In genomic region chr16:73071131-73071940, GRCh38 we compare ENCODE assay signal across 8 cellular contexts. TPM values are rescaled to one million over a fixed set of nuclear protein-coding genes. Genes with fewer than 3 reads are reported as not detected.
A peak's percentile ranks its signal among the peaks of the same experiment; 100 is the strongest.
DNase-seq lines count a peak whose midpoint lies in the region; ATAC-seq and TF ChIP-seq lines count a peak whose summit lies in the region.

No MANE protein-coding gene starts in this region.

- H3K9me3 ChIP-seq in breast epithelium: no peaks in the 10 kb centered on the region

- H3K4me1 ChIP-seq in breast epithelium: peaks cover 1 to 7% of the 10 kb centered on the region in 2 donors

- no peak for ATAC-seq in stimulated activated naive CD8-positive, alpha-beta T cell treated with anti-CD3 and anti-CD28 coated beads, Interleukin-15, Interleukin-2, amounts not matched to agents 100 U/mL and 50 U/mL, for 24 hours
- no peak for ATAC-seq in HG03457 (IDR thresholded peaks at IDR 0.05; ENCODE audit: unreplicated experiment)

- H3K27me3 Mint-ChIP-seq in stimulated activated naive CD8-positive, alpha-beta T cell treated with anti-CD3 and anti-CD28 coated beads, Interleukin-15, Interleukin-2, amounts not matched to agents 100 ng/mL and 50 ng/mL, for 24 hours: peaks cover 43% of the 10 kb centered on the region
- peaks cover 45% of the 10 kb centered on the region for H3K27me3 Mint-ChIP-seq in activated T-helper 2 cell treated with anti-CD3 and anti-CD28 coated beads, Interferon-gamma antibody, Interleukin-2, Interleukin-4, amounts not matched to agents 10 μg/mL and 5 μg/mL and 100 μg/mL, durations not matched to agents 14 hours and 24 hours and 36 hours (ENCODE audit: low read depth)

- intact Hi-C loops in breast epithelium (cut with DNase I; ENCODE audit: low total_unique reads): no loop called here
- intact Hi-C loops in activated T-helper 2 cell treated with anti-CD3 and anti-CD28 coated beads, Interferon-gamma antibody, Interleukin-2, Interleukin-4, amounts not matched to agents 10 μg/mL and 5 μg/mL and 100 μg/mL, durations not matched to agents 14 hours and 24 hours and 36 hours (cut with micrococcal nuclease): no loop called here

- H3K36me3 Mint-ChIP-seq in stimulated activated naive CD8-positive, alpha-beta T cell treated with anti-CD3 and anti-CD28 coated beads, Interleukin-15, Interleukin-2, amounts not matched to agents 100 ng/mL and 50 ng/mL, for 24 hours (ENCODE audit: low read depth): no peaks in the 10 kb centered on the region
- no peaks in the 10 kb centered on the region for H3K36me3 Mint-ChIP-seq in activated T-helper 2 cell treated with anti-CD3 and anti-CD28 coated beads, Interferon-gamma antibody, Interleukin-2, Interleukin-4, amounts not matched to agents 10 μg/mL and 5 μg/mL and 100 μg/mL, durations not matched to agents 14 hours and 24 hours and 36 hours (ENCODE audit: low read depth)

- peaks cover 3 to 11% of the 10 kb centered on the region in 2 donors for H3K27me3 ChIP-seq in breast epithelium

- H3K27ac Mint-ChIP-seq in stimulated activated naive CD8-positive, alpha-beta T cell treated with anti-CD3 and anti-CD28 coated beads, Interleukin-15, Interleukin-2, amounts not matched to agents 100 ng/mL and 50 ng/mL, for 24 hours: no peak overlapping the region
- H3K27ac Mint-ChIP-seq in activated T-helper 2 cell treated with anti-CD3 and anti-CD28 coated beads, Interferon-gamma antibody, Interleukin-2, Interleukin-4, amounts not matched to agents 10 μg/mL and 5 μg/mL and 100 μg/mL, durations not matched to agents 14 hours and 24 hours and 36 hours: no peak overlapping the region

- no peak for TF ChIP-seq POLR2A in breast epithelium (IDR thresholded peaks at IDR 0.05)

- no peaks in the 10 kb centered on the region for H3K9me3 Mint-ChIP-seq in stimulated activated naive CD8-positive, alpha-beta T cell treated with anti-CD3 and anti-CD28 coated beads, Interleukin-15, Interleukin-2, amounts not matched to agents 100 ng/mL and 50 ng/mL, for 24 hours
- H3K9me3 Mint-ChIP-seq in activated T-helper 2 cell treated with anti-CD3 and anti-CD28 coated beads, Interferon-gamma antibody, Interleukin-2, Interleukin-4, amounts not matched to agents 10 μg/mL and 5 μg/mL and 100 μg/mL, durations not matched to agents 14 hours and 24 hours and 36 hours: no peaks in the 10 kb centered on the region

- H3K4me3 Mint-ChIP-seq in stimulated activated naive CD8-positive, alpha-beta T cell treated with anti-CD3 and anti-CD28 coated beads, Interleukin-15, Interleukin-2, amounts not matched to agents 100 ng/mL and 50 ng/mL, for 24 hours: peak overlapping the region; percentile 54
- H3K4me3 Mint-ChIP-seq in activated T-helper 2 cell treated with anti-CD3 and anti-CD28 coated beads, Interferon-gamma antibody, Interleukin-2, Interleukin-4, amounts not matched to agents 10 μg/mL and 5 μg/mL and 100 μg/mL, durations not matched to agents 14 hours and 24 hours and 36 hours (ENCODE audit: low read depth): no peak overlapping the region

- H3K27ac ChIP-seq in breast epithelium: peak overlapping the region in 1 of 2 donors; percentile 50

- peak overlapping the region; percentile 13 to 61 (median 41) for H3K4me3 ChIP-seq in breast epithelium

- no peak for TF ChIP-seq CTCF in breast epithelium (IDR thresholded peaks at IDR 0.05)

- H3K4me1 Mint-ChIP-seq in stimulated activated naive CD8-positive, alpha-beta T cell treated with anti-CD3 and anti-CD28 coated beads, Interleukin-15, Interleukin-2, amounts not matched to agents 100 ng/mL and 50 ng/mL, for 24 hours (ENCODE audit: low read depth): peaks cover 11% of the 10 kb centered on the region
- peaks cover 4% of the 10 kb centered on the region for H3K4me1 Mint-ChIP-seq in activated T-helper 2 cell treated with anti-CD3 and anti-CD28 coated beads, Interferon-gamma antibody, Interleukin-2, Interleukin-4, amounts not matched to agents 10 μg/mL and 5 μg/mL and 100 μg/mL, durations not matched to agents 14 hours and 24 hours and 36 hours (ENCODE audit: low read depth)

- DNase-seq in stimulated activated naive CD8-positive, alpha-beta T cell treated with anti-CD3 and anti-CD28 coated beads, Interleukin-15, Interleukin-2, amounts not matched to agents 100 U/mL and 50 U/mL, for 24 hours: no peak
- DNase-seq in breast epithelium (ENCODE audit: low spot score in 2 of 2) (no peak), lung microvascular endothelial cell (ENCODE audit: low read depth in 2 of 2) (peak; percentile 65 to 66), NCI-H446 treated with DMSO at 0.1 percent for 48 hours (lab: John Stamatoyannopoulos, UW) (no peak), SW480 (ENCODE audit: low spot score) (no peak)
- no peak for DNase-seq in activated T-helper 2 cell treated with anti-CD3 and anti-CD28 coated beads, Interferon-gamma antibody, Interleukin-2, Interleukin-4, amounts not matched to agents 10 μg/mL and 5 μg/mL and 100 μg/mL, durations not matched to agents 14 hours and 24 hours and 36 hours (ENCODE audit: low spot score)

- no peaks in the 10 kb centered on the region for H3K36me3 ChIP-seq in breast epithelium

RNA-seq across cellular contexts. Expression of gene ZFHX3, which starts 23.4 kb away (rescaled TPM):
- total RNA-seq in breast epithelium: 10 to 100 TPM; 10.8 to 36.0 (median 11.8) TPM
- 3.7 and 7.9 TPM in 2 replicates for total RNA-seq in lung microvascular endothelial cell
- total RNA-seq in activated T-helper 2 cell treated with anti-CD3 and anti-CD28 coated beads, Interferon-gamma antibody, Interleukin-2, Interleukin-4, amounts not matched to agents 10 μg/mL and 5 μg/mL and 100 μg/mL, durations not matched to agents 14 hours and 24 hours and 36 hours: 0.62 and 1.2 TPM in 2 replicates

Comparison
In these comparisons a context has a peak if more than half of its experiments do, and no peak if none do; other contexts are left out.
1. DNase-seq: peak in lung microvascular endothelial cell (2 of 2); none in stimulated activated naive CD8-positive, alpha-beta T cell treated with anti-CD3 and anti-CD28 coated beads, Interleukin-15, Interleukin-2, amounts not matched to agents 100 U/mL and 50 U/mL, for 24 hours (single experiment), breast epithelium (0 of 2), NCI-H446 treated with DMSO at 0.1 percent for 48 hours (single experiment), activated T-helper 2 cell treated with anti-CD3 and anti-CD28 coated beads, Interferon-gamma antibody, Interleukin-2, Interleukin-4, amounts not matched to agents 10 μg/mL and 5 μg/mL and 100 μg/mL, durations not matched to agents 14 hours and 24 hours and 36 hours (single experiment) and SW480 (single experiment).